In genomic region chr10:92149261-92149660, GRCh38 we compare ENCODE assay signal across 30 cellular contexts.
"Had no signal": no experiment of that assay in that cellular context is flagged by ENCODE, and none has a peak within 500 bp of the region (broad histone marks: within the 10 kb centered on the region; RNA-seq: fewer than 3 reads in every experiment).

No MANE protein-coding gene starts in this region.

- H3K27me3 Mint-ChIP-seq: activated B cell treated with CpG ODN at 0.5 μM for 24 hours; activated CD4-positive, alpha-beta memory T cell treated with anti-CD3 and anti-CD28 coated beads, Interleukin-2, amount 10 ng/mL, durations not matched to agents 7 days and 5 days; activated CD4-positive, alpha-beta T cell treated with anti-CD3 and anti-CD28 coated beads for 36 hours; activated CD4-positive, alpha-beta T cell treated with anti-CD3 and anti-CD28 coated beads, Interleukin-2, amount 10 ng/mL, durations not matched to agents 24 days and 14 days; activated naive CD8-positive, alpha-beta T cell; activated T-helper 17 cell treated with anti-CD3 and anti-CD28 coated beads, Interleukin-2, amount 50 U/mL, for 72 hours; central memory CD8-positive, alpha-beta T cell; dendritic cell treated with granulocyte-macrophage colony-stimulating factor and Interleukin-4, amounts not matched to agents 40 ng/mL and 50 ng/mL, for 4 days; effector memory CD8-positive, alpha-beta T cell; T-cell had no signal

- DNase-seq: activated B cell treated with CpG ODN at 0.5 μM for 24 hours; activated CD4-positive, alpha-beta memory T cell treated with anti-CD3 and anti-CD28 coated beads, Interleukin-2, amount 10 ng/mL, durations not matched to agents 7 days and 5 days; activated CD4-positive, alpha-beta T cell treated with anti-CD3 and anti-CD28 coated beads for 36 hours; activated CD4-positive, alpha-beta T cell treated with anti-CD3 and anti-CD28 coated beads, Interleukin-2, amount 10 ng/mL, durations not matched to agents 24 days and 14 days; activated effector memory CD4-positive, alpha-beta T cell treated with Interleukin-2 at 50 U/mL for 16 hours; activated gamma-delta T cell treated with Interleukin-2 at 50 U/mL for 16 hours; activated naive CD4-positive, alpha-beta T cell treated with anti-CD3 and anti-CD28 coated beads, Interleukin-2, amount 50 U/mL, for 16 hours; activated naive CD4-positive, alpha-beta T cell treated with Interleukin-2 at 50 U/mL for 16 hours; activated T-cell treated with anti-CD3 and anti-CD28 coated beads, Interleukin-2, amount 50 U/mL, for 4 hours; amniotic stem cell; anterior cingulate cortex; brain microvascular endothelial cell; dorsolateral prefrontal cortex; effector CD4-positive, alpha-beta T cell; effector memory CD8-positive, alpha-beta T cell; erythroblast; esophagus squamous epithelium; foreskin fibroblast; glutamatergic neuron; heart left ventricle; T-cell; T1000 had no signal

- H3K9me3 ChIP-seq: esophagus squamous epithelium, heart left ventricle had no signal

- H3K9me3 Mint-ChIP-seq: activated B cell treated with CpG ODN at 0.5 μM for 24 hours; activated CD4-positive, alpha-beta memory T cell treated with anti-CD3 and anti-CD28 coated beads, Interleukin-2, amount 10 ng/mL, durations not matched to agents 7 days and 5 days; activated CD4-positive, alpha-beta T cell treated with anti-CD3 and anti-CD28 coated beads, Interleukin-2, amount 10 ng/mL, durations not matched to agents 24 days and 14 days; activated T-cell treated with anti-CD3 and anti-CD28 coated beads, Interleukin-2, amount 50 U/mL, for 4 hours; activated T-helper 17 cell treated with anti-CD3 and anti-CD28 coated beads, Interleukin-2, amount 50 U/mL, for 72 hours; central memory CD8-positive, alpha-beta T cell; dendritic cell treated with granulocyte-macrophage colony-stimulating factor and Interleukin-4, amounts not matched to agents 40 ng/mL and 50 ng/mL, for 4 days; effector memory CD8-positive, alpha-beta T cell; T-cell; T-helper 1 cell treated with Interleukin-12 subunit alpha and Interleukin-12 subunit beta and Interleukin-4 antibody, amounts not matched to agents 30 μg/mL and 1 μg/mL, for 36 hours had no signal

- H3K27me3 ChIP-seq: brain microvascular endothelial cell, dorsolateral prefrontal cortex, esophagus squamous epithelium, heart left ventricle had no signal

- H3K27ac Mint-ChIP-seq: activated B cell treated with CpG ODN at 0.5 μM for 24 hours; activated CD4-positive, alpha-beta memory T cell treated with anti-CD3 and anti-CD28 coated beads, Interleukin-2, amount 10 ng/mL, durations not matched to agents 7 days and 5 days; activated CD4-positive, alpha-beta T cell treated with anti-CD3 and anti-CD28 coated beads for 36 hours; activated CD4-positive, alpha-beta T cell treated with anti-CD3 and anti-CD28 coated beads, Interleukin-2, amount 10 ng/mL, durations not matched to agents 24 days and 14 days; activated naive CD8-positive, alpha-beta T cell; activated T-helper 17 cell treated with anti-CD3 and anti-CD28 coated beads, Interleukin-2, amount 50 U/mL, for 72 hours; dendritic cell treated with granulocyte-macrophage colony-stimulating factor and Interleukin-4, amounts not matched to agents 40 ng/mL and 50 ng/mL, for 4 days; T-cell; T-helper 1 cell treated with Interleukin-12 subunit alpha and Interleukin-12 subunit beta and Interleukin-4 antibody, amounts not matched to agents 30 μg/mL and 1 μg/mL, for 36 hours had no signal

- ATAC-seq: activated CD4-positive, alpha-beta T cell treated with anti-CD3 and anti-CD28 coated beads for 36 hours; activated CD4-positive, CD25-positive, alpha-beta regulatory T cell treated with anti-CD3 and anti-CD28 coated beads, Interleukin-2, amount 50 U/mL, for 24 hours; activated T-cell treated with anti-CD3 and anti-CD28 coated beads, Interleukin-2, amount 50 U/mL, for 4 hours; activated T-helper 17 cell treated with anti-CD3 and anti-CD28 coated beads, Interleukin-2, amount 50 U/mL, for 72 hours; effector memory CD8-positive, alpha-beta T cell; heart left ventricle; T-cell had no signal

- H3K36me3 ChIP-seq: brain microvascular endothelial cell, WERI-Rb-1 had no signal

- H3K4me3 ChIP-seq: coronary artery, dorsolateral prefrontal cortex, esophagus squamous epithelium, heart left ventricle had no signal

- H3K4me3 Mint-ChIP-seq: activated B cell treated with CpG ODN at 0.5 μM for 24 hours; activated CD4-positive, alpha-beta memory T cell treated with anti-CD3 and anti-CD28 coated beads, Interleukin-2, amount 10 ng/mL, durations not matched to agents 7 days and 5 days; activated CD4-positive, alpha-beta T cell treated with anti-CD3 and anti-CD28 coated beads for 36 hours; activated CD4-positive, alpha-beta T cell treated with anti-CD3 and anti-CD28 coated beads, Interleukin-2, amount 10 ng/mL, durations not matched to agents 24 days and 14 days; activated naive CD8-positive, alpha-beta T cell; activated T-cell treated with anti-CD3 and anti-CD28 coated beads, Interleukin-2, amount 50 U/mL, for 4 hours; activated T-helper 17 cell treated with anti-CD3 and anti-CD28 coated beads, Interleukin-2, amount 50 U/mL, for 72 hours; central memory CD8-positive, alpha-beta T cell; dendritic cell treated with granulocyte-macrophage colony-stimulating factor and Interleukin-4, amounts not matched to agents 40 ng/mL and 50 ng/mL, for 4 days; effector memory CD8-positive, alpha-beta T cell; T-cell; T-helper 1 cell treated with Interleukin-12 subunit alpha and Interleukin-12 subunit beta and Interleukin-4 antibody, amounts not matched to agents 30 μg/mL and 1 μg/mL, for 36 hours had no signal

- H3K4me1 Mint-ChIP-seq: activated CD4-positive, alpha-beta memory T cell treated with anti-CD3 and anti-CD28 coated beads, Interleukin-2, amount 10 ng/mL, durations not matched to agents 7 days and 5 days; activated CD4-positive, alpha-beta T cell treated with anti-CD3 and anti-CD28 coated beads for 36 hours; activated CD4-positive, alpha-beta T cell treated with anti-CD3 and anti-CD28 coated beads, Interleukin-2, amount 10 ng/mL, durations not matched to agents 24 days and 14 days; activated T-helper 17 cell treated with anti-CD3 and anti-CD28 coated beads, Interleukin-2, amount 50 U/mL, for 72 hours; central memory CD8-positive, alpha-beta T cell had no signal

- H3K27ac ChIP-seq: brain microvascular endothelial cell, coronary artery, esophagus squamous epithelium, heart left ventricle, WERI-Rb-1 had no signal
